8 cellular contexts compared by ENCODE assay signal in genomic region chr6:2222275-2222842, GRCh38. TPM values are rescaled to one million over a fixed set of nuclear protein-coding genes. Genes with fewer than 3 reads are reported as not detected.
DNase-seq lines count a peak whose midpoint lies in the region; ATAC-seq, FAIRE-seq and TF ChIP-seq lines count a peak whose summit lies in the region.

No MANE protein-coding gene starts in this region.

- H3K36me3 Mint-ChIP-seq in dendritic cell treated with granulocyte-macrophage colony-stimulating factor and Interleukin-4, amounts not matched to agents 40 ng/mL and 50 ng/mL, for 4 days (ENCODE audit: low read depth) = no peaks in the 10 kb centered on the region

- FAIRE-seq in GM12892 (lab: Jason Lieb, UNC) = peak; percentile 74

- peak overlapping the region; percentile 80 for H3K4me3 Mint-ChIP-seq in dendritic cell treated with granulocyte-macrophage colony-stimulating factor and Interleukin-4, amounts not matched to agents 40 ng/mL and 50 ng/mL, for 4 days

- H3K9me3 Mint-ChIP-seq in dendritic cell treated with granulocyte-macrophage colony-stimulating factor and Interleukin-4, amounts not matched to agents 40 ng/mL and 50 ng/mL, for 4 days = no peaks in the 10 kb centered on the region

- H3K9me3 ChIP-seq in prostate gland = no peaks in the 10 kb centered on the region

- no peaks in the 10 kb centered on the region for H3K27me3 ChIP-seq in prostate gland (replicated peaks; ENCODE audit: insufficient read depth)

- H3K27ac ChIP-seq in prostate gland = peak overlapping the region in 1 of 2 donors; percentile 60

- H3K27ac Mint-ChIP-seq in dendritic cell treated with granulocyte-macrophage colony-stimulating factor and Interleukin-4, amounts not matched to agents 40 ng/mL and 50 ng/mL, for 4 days = peak overlapping the region; percentile 84

- ATAC-seq in GM18861 (IDR thresholded peaks at IDR 0.05; ENCODE audit: unreplicated experiment) = no peak

- H3K4me1 ChIP-seq in prostate gland (replicated peaks) = no peaks in the 10 kb centered on the region

- TF ChIP-seq POLR2A in GM12892 (IDR thresholded peaks at IDR 0.05; ENCODE audit: low read depth, low read length) (no peak), prostate gland (IDR thresholded peaks at IDR 0.05) (no peak)

- no peak for DNase-seq in GM12892 (ENCODE audit: insufficient read length)
- DNase-seq in NCI-H1105 treated with DMSO at 0.1 percent for 48 hours (lab: John Stamatoyannopoulos, UW) = peak; percentile 96
- no peak for DNase-seq in prostate gland (ENCODE audit: low spot score)
- DNase-seq in GDM1 (lab: John Stamatoyannopoulos, UW) = no peak
- no peak for DNase-seq in A172 (ENCODE audit: low spot score)
- no peak for DNase-seq in medulla oblongata (ENCODE audit: extremely low spot score)

- no peak for TF ChIP-seq CTCF in prostate gland (IDR thresholded peaks at IDR 0.05)

- peak overlapping the region; percentile 22 to 27 for H3K4me3 ChIP-seq in prostate gland

- WGBS in prostate gland = 48% methylated on average over 6 of the region's 6 CpGs

- no peaks in the 10 kb centered on the region for H3K27me3 Mint-ChIP-seq in dendritic cell treated with granulocyte-macrophage colony-stimulating factor and Interleukin-4, amounts not matched to agents 40 ng/mL and 50 ng/mL, for 4 days

- H3K36me3 ChIP-seq in prostate gland = no peaks in the 10 kb centered on the region

- peaks cover 27% of the 10 kb centered on the region for H3K4me1 Mint-ChIP-seq in dendritic cell treated with granulocyte-macrophage colony-stimulating factor and Interleukin-4, amounts not matched to agents 40 ng/mL and 50 ng/mL, for 4 days (ENCODE audit: low read depth)

- intact Hi-C loops in dendritic cell treated with granulocyte-macrophage colony-stimulating factor and Interleukin-4, amounts not matched to agents 40 ng/mL and 50 ng/mL, for 4 days (cut with micrococcal nuclease) = no loop called here
- intact Hi-C loops in prostate gland (cut with DNase I) = no loop called here

RNA-seq across cellular contexts. Expression of gene GMDS, which starts 23.0 kb away (rescaled TPM):
- polyA plus RNA-seq in GM12892 (2012; ENCODE audit: missing spikeins) = 28.1 TPM
- total RNA-seq in prostate gland = 10 to 100 TPM; 24.9 to 29.9 TPM
- 5.4 and 8.9 TPM in 2 replicates for total RNA-seq in A172 (2014; rRNA removed; shearing (Covaris generic))
